ENCODE assay signal across 14 cellular contexts in the genomic region with DNA sequence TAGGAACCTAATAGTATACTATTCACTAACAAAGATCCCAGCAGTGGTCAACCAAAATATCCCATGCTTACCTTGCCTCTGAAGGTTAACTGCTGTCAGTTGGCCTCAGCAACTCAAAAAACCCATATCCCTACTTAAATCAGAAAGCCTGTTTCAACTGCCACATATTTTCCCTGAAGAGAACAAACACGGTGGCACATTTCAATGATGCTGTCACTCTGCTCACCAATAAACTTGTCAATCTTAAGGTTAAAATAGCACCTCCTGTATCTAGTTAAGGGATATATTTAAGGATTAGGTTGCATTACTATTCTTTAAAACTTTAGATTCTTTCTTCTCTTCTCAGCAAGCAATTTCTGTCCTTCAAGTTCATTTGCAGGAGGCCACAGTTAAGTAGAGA.
DNase-seq lines count a peak whose midpoint lies in the region; ATAC-seq and TF ChIP-seq lines count a peak whose summit lies in the region.
"Had no signal": no experiment of that assay in that cellular context is flagged by ENCODE, and none has a peak within 500 bp of the region (broad histone marks: within the 10 kb centered on the region; RNA-seq: fewer than 3 reads in every experiment).

No MANE protein-coding gene starts in this region.

- H3K4me3 Mint-ChIP-seq in GM23338 = no peak overlapping the region
- H3K4me3 Mint-ChIP-seq: CD4-positive, alpha-beta memory T cell had no signal

- DNase-seq in NCI-H2171 (lab: John Stamatoyannopoulos, UW) (peak; percentile 66), NCI-H2171 treated with DMSO at 0.1 percent for 48 hours (lab: John Stamatoyannopoulos, UW) (no peak), NCI-H82 treated with DMSO at 0.1 percent for 48 hours (lab: John Stamatoyannopoulos, UW; ENCODE audit: unreplicated experiment) (peak; percentile 99), GM23338 (ENCODE audit: low spot score) (no peak)
- DNase-seq: C1 segment of cervical spinal cord; CD4-positive, alpha-beta memory T cell; COR-L47; DMS53; DMS79 treated with DMSO at 0.1 percent for 48 hours; GF-D8; H7; HCEC 1CT had no signal

- H3K27me3 Mint-ChIP-seq in GM23338 (ENCODE audit: insufficient read depth, low read depth, poor library complexity) = no peaks in the 10 kb centered on the region
- H3K27me3 Mint-ChIP-seq: CD4-positive, alpha-beta memory T cell had no signal

- H3K79me2 ChIP-seq in neural cell (replicated peaks; ENCODE audit: insufficient read depth, low read length) = no peaks in the 10 kb centered on the region
- H3K79me2 ChIP-seq in GM23338 (replicated peaks; ENCODE audit: insufficient read depth) = no peaks in the 10 kb centered on the region

- H3K27me3 ChIP-seq in neural cell (ENCODE audit: insufficient read depth, low read depth, low read length) (no peaks in the 10 kb centered on the region), GM23338 (ENCODE audit: insufficient read depth) (no peaks in the 10 kb centered on the region)

- H3K9me2 ChIP-seq in neural cell (ENCODE audit: insufficient read depth, low read length) (no peaks in the 10 kb centered on the region), GM23338 (ENCODE audit: insufficient read depth) (0 out of 2 replicates have a peak, but pooled peaks cover 9% of the 10 kb centered on the region)

- H3K9ac ChIP-seq in neural cell (ENCODE audit: low read length) = no peak overlapping the region

- no peaks in the 10 kb centered on the region for H3K9me3 ChIP-seq in neural cell (ENCODE audit: low read length)

- no peak overlapping the region for H3K27ac Mint-ChIP-seq in GM23338
- H3K27ac Mint-ChIP-seq: CD4-positive, alpha-beta memory T cell had no signal

- TF ChIP-seq EP300 in neural cell (conservative IDR thresholded peaks at IDR 0.05; ENCODE audit: poor library complexity, severe bottlenecking) = peak; percentile 100

- H3K36me3 ChIP-seq in neural cell (ENCODE audit: insufficient read depth, low read length) = no peaks in the 10 kb centered on the region
- no peaks in the 10 kb centered on the region for H3K36me3 ChIP-seq in GM23338 (ENCODE audit: insufficient read depth)

- H3K27ac ChIP-seq in neural cell (ENCODE audit: low read length) (no peak overlapping the region), GM23338 (ENCODE audit: low read depth) (no peak overlapping the region)

- TF ChIP-seq RAD21 in neural cell (conservative IDR thresholded peaks at IDR 0.05) = peak; percentile 16

- ATAC-seq in GM23338 (no peak), HG02852 (IDR thresholded peaks at IDR 0.05; ENCODE audit: unreplicated experiment) (no peak)

- no peak overlapping the region for H2AFZ ChIP-seq in neural cell (ENCODE audit: low read depth, low read length)
- no peak overlapping the region; the same call in 1 of the 2 replicates for H2AFZ ChIP-seq in GM23338

- no peaks in the 10 kb centered on the region for H3K4me1 Mint-ChIP-seq in GM23338
- H3K4me1 Mint-ChIP-seq: CD4-positive, alpha-beta memory T cell had no signal

- H4K20me1 ChIP-seq in neural cell (ENCODE audit: insufficient read depth) (no peaks in the 10 kb centered on the region), GM23338 (replicated peaks; ENCODE audit: insufficient read depth) (no peaks in the 10 kb centered on the region)

- no peaks in the 10 kb centered on the region for H3K4me1 ChIP-seq in GM23338 (ENCODE audit: insufficient read depth)

- H3K4me3 ChIP-seq in neural cell (ENCODE audit: low read length) (no peak overlapping the region), GM23338 (no peak overlapping the region)

- H3F3A ChIP-seq in neural cell (ENCODE audit: insufficient read depth, low read length, poor library complexity, severe bottlenecking) (peaks cover 4% of the 10 kb centered on the region), GM23338 (replicated peaks; ENCODE audit: low read depth) (no peaks in the 10 kb centered on the region)

- no peaks in the 10 kb centered on the region for H3K9me3 Mint-ChIP-seq in GM23338

- no peak for TF ChIP-seq CTCF in neural cell (IDR thresholded peaks at IDR 0.05; ENCODE audit: poor library complexity, severe bottlenecking)
- no peak for TF ChIP-seq CTCF in GM23338 (conservative IDR thresholded peaks at IDR 0.05; ENCODE audit: low read depth in 2 of 2)

- no peaks in the 10 kb centered on the region for H3K36me3 Mint-ChIP-seq in GM23338 (ENCODE audit: low read depth)
- H3K36me3 Mint-ChIP-seq: CD4-positive, alpha-beta memory T cell had no signal

- no peak overlapping the region for H3K4me2 ChIP-seq in neural cell (ENCODE audit: low read length)
- no peak overlapping the region for H3K4me2 ChIP-seq in GM23338

TF ChIP-seq in neural cell, 6 proteins besides CTCF, POLR2A, EP300 and RAD21:
- no peak for TF ChIP-seq TAF1 (IDR thresholded peaks at IDR 0.05; ENCODE audit: low read depth)
- no peak for TF ChIP-seq EZH2 (IDR thresholded peaks at IDR 0.05; ENCODE audit: borderline replicate concordance, insufficient read depth, low read length, poor library complexity, severe bottlenecking)
- TF ChIP-seq MXI1 (conservative IDR thresholded peaks at IDR 0.05; ENCODE audit: poor library complexity, severe bottlenecking) = no peak
- TF ChIP-seq POLR2AphosphoS5 (IDR thresholded peaks at IDR 0.05) = peak; percentile 98
- no peak for TF ChIP-seq SMC3 (conservative IDR thresholded peaks at IDR 0.05; ENCODE audit: poor library complexity)
- TF ChIP-seq, protein P1, sequence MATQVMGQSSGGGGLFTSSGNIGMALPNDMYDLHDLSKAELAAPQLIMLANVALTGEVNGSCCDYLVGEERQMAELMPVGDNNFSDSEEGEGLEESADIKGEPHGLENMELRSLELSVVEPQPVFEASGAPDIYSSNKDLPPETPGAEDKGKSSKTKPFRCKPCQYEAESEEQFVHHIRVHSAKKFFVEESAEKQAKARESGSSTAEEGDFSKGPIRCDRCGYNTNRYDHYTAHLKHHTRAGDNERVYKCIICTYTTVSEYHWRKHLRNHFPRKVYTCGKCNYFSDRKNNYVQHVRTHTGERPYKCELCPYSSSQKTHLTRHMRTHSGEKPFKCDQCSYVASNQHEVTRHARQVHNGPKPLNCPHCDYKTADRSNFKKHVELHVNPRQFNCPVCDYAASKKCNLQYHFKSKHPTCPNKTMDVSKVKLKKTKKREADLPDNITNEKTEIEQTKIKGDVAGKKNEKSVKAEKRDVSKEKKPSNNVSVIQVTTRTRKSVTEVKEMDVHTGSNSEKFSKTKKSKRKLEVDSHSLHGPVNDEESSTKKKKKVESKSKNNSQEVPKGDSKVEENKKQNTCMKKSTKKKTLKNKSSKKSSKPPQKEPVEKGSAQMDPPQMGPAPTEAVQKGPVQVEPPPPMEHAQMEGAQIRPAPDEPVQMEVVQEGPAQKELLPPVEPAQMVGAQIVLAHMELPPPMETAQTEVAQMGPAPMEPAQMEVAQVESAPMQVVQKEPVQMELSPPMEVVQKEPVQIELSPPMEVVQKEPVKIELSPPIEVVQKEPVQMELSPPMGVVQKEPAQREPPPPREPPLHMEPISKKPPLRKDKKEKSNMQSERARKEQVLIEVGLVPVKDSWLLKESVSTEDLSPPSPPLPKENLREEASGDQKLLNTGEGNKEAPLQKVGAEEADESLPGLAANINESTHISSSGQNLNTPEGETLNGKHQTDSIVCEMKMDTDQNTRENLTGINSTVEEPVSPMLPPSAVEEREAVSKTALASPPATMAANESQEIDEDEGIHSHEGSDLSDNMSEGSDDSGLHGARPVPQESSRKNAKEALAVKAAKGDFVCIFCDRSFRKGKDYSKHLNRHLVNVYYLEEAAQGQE (IDR thresholded peaks at IDR 0.05; ENCODE audit: borderline replicate concordance) = peak; percentile 76

TF ChIP-seq in GM23338, 12 proteins besides CTCF, POLR2A, EP300 and RAD21:
- no peak for TF ChIP-seq ZNF114 (CRISPR knock-in tag; IDR thresholded peaks at IDR 0.05)
- TF ChIP-seq EZH2 (IDR thresholded peaks at IDR 0.05; ENCODE audit: low read depth, unreplicated experiment) = no peak
- TF ChIP-seq, protein P2, sequence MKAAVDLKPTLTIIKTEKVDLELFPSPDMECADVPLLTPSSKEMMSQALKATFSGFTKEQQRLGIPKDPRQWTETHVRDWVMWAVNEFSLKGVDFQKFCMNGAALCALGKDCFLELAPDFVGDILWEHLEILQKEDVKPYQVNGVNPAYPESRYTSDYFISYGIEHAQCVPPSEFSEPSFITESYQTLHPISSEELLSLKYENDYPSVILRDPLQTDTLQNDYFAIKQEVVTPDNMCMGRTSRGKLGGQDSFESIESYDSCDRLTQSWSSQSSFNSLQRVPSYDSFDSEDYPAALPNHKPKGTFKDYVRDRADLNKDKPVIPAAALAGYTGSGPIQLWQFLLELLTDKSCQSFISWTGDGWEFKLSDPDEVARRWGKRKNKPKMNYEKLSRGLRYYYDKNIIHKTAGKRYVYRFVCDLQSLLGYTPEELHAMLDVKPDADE (IDR thresholded peaks at IDR 0.05) = no peak
- TF ChIP-seq ZNF331 (CRISPR knock-in tag; IDR thresholded peaks at IDR 0.05; ENCODE audit: low read depth) = no peak
- TF ChIP-seq NANOG (IDR thresholded peaks at IDR 0.05; ENCODE audit: borderline replicate concordance) = no peak
- TF ChIP-seq, protein P1 (IDR thresholded peaks at IDR 0.05; ENCODE audit: unreplicated experiment) = no peak
- no peak for TF ChIP-seq POLR2AphosphoS5 (IDR thresholded peaks at IDR 0.05; ENCODE audit: low read depth)

Comparison
In these comparisons a context has a peak if more than half of its experiments do, and no peak if none do; other contexts are left out.
1. DNase-seq: peak in NCI-H2171 (single experiment) and NCI-H82 treated with DMSO at 0.1 percent for 48 hours (single experiment); none in NCI-H2171 treated with DMSO at 0.1 percent for 48 hours (single experiment) and GM23338 (single experiment).